In genomic region chr4:107994894-107995293, GRCh38 we compare ENCODE assay signal across 1 cellular context.
A peak's percentile ranks its signal among the peaks of the same experiment; 100 is the strongest.
TF ChIP-seq lines count a peak whose summit lies in the region.

No MANE protein-coding gene starts in this region.

TF ChIP-seq in K562, 482 proteins besides CTCF, POLR2A, EP300 and RAD21 (continues in another document):
- TF ChIP-seq NCOR1 (IDR thresholded peaks at IDR 0.05) (peak; percentile 76), MYBL2 (IDR thresholded peaks at IDR 0.05; ENCODE audit: low read depth) (no peak), MYBL2 (CRISPR knock-in tag; IDR thresholded peaks at IDR 0.05; ENCODE audit: borderline replicate concordance) (no peak), ZHX1 (conservative IDR thresholded peaks at IDR 0.05; ENCODE audit: low read length) (no peak), PRPF4 (IDR thresholded peaks at IDR 0.05; ENCODE audit: insufficient read depth, low read depth, low read length, poor library complexity, severe bottlenecking) (no peak), ZNF699 (CRISPR knock-in tag; IDR thresholded peaks at IDR 0.05; ENCODE audit: insufficient replicate concordance) (no peak), PATZ1 (CRISPR knock-in tag; IDR thresholded peaks at IDR 0.05; ENCODE audit: borderline replicate concordance) (no peak), ESRRB (CRISPR knock-in tag; IDR thresholded peaks at IDR 0.05; ENCODE audit: borderline replicate concordance) (no peak), CREB3L1 (IDR thresholded peaks at IDR 0.05; ENCODE audit: borderline replicate concordance, low read depth) (no peak), EHMT2 (IDR thresholded peaks at IDR 0.05) (no peak), CCAR2 (IDR thresholded peaks at IDR 0.05; ENCODE audit: low read depth, low read length) (no peak), JUN (IDR thresholded peaks at IDR 0.05; ENCODE audit: borderline replicate concordance, low read depth, low read length) (no peak), JUN (CRISPR knock-in tag; IDR thresholded peaks at IDR 0.05; ENCODE audit: borderline replicate concordance) (no peak), ZNF224 (CRISPR knock-in tag; IDR thresholded peaks at IDR 0.05) (no peak), HDAC3 (IDR thresholded peaks at IDR 0.05; ENCODE audit: borderline replicate concordance, partially characterized antibody) (no peak), KAT7 (CRISPR knock-in tag; IDR thresholded peaks at IDR 0.05; ENCODE audit: borderline replicate concordance) (no peak), RBM34 (IDR thresholded peaks at IDR 0.05; ENCODE audit: borderline replicate concordance, insufficient read depth, low read length) (no peak), ZBTB34 (CRISPR knock-in tag; IDR thresholded peaks at IDR 0.05) (no peak), RCOR1 (IDR thresholded peaks at IDR 0.05; ENCODE audit: borderline replicate concordance in 1 of 2, low read depth in 2 of 2, low read length in 2 of 2) (no peak), CHD7 (IDR thresholded peaks at IDR 0.05; ENCODE audit: low read depth, low read length) (no peak), ZNF668 (CRISPR knock-in tag; IDR thresholded peaks at IDR 0.05) (no peak), MTF1 (CRISPR knock-in tag; IDR thresholded peaks at IDR 0.05; ENCODE audit: borderline replicate concordance) (no peak), FOXK1 (CRISPR knock-in tag; IDR thresholded peaks at IDR 0.05; ENCODE audit: borderline replicate concordance) (no peak), ZNF584 (CRISPR knock-in tag; IDR thresholded peaks at IDR 0.05; ENCODE audit: low read depth) (no peak), TCF7 (IDR thresholded peaks at IDR 0.05; ENCODE audit: borderline replicate concordance) (no peak), TEAD4 (IDR thresholded peaks at IDR 0.05; ENCODE audit: low read length) (peak; percentile 85), TEAD4 (CRISPR knock-in tag; IDR thresholded peaks at IDR 0.05; ENCODE audit: borderline replicate concordance) (no peak), PREB (CRISPR knock-in tag; IDR thresholded peaks at IDR 0.05) (no peak), ZBTB8A (IDR thresholded peaks at IDR 0.05; ENCODE audit: partially characterized antibody) (no peak), NFRKB (IDR thresholded peaks at IDR 0.05; ENCODE audit: low read depth) (no peak), BCOR (IDR thresholded peaks at IDR 0.05) (no peak), BDP1 (IDR thresholded peaks at IDR 0.05; ENCODE audit: insufficient read depth, insufficient read length) (no peak), MAZ (CRISPR knock-in tag; conservative IDR thresholded peaks at IDR 0.05 in 1 of 2, IDR thresholded peaks at IDR 0.05 in 1 of 2) (no peak), PYGO2 (tag; IDR thresholded peaks at IDR 0.05) (no peak), BACH1 (tag; IDR thresholded peaks at IDR 0.05) (no peak), BRF2 (IDR thresholded peaks at IDR 0.05; ENCODE audit: borderline replicate concordance, insufficient read depth, insufficient read length) (no peak), ESRRA (IDR thresholded peaks at IDR 0.05; ENCODE audit: borderline replicate concordance, low read depth) (no peak), SOX6 (IDR thresholded peaks at IDR 0.05) (0 out of 2 replicates have a peak, but pooled peaks have one; percentile 35), ZNF408 (CRISPR knock-in tag; IDR thresholded peaks at IDR 0.05; ENCODE audit: low read depth) (no peak), HNRNPUL1 (IDR thresholded peaks at IDR 0.05; ENCODE audit: low read length) (no peak), ZNF707 (CRISPR knock-in tag; conservative IDR thresholded peaks at IDR 0.05) (no peak), ZFP30 (CRISPR knock-in tag; IDR thresholded peaks at IDR 0.05; ENCODE audit: borderline replicate concordance) (no peak), TOE1 (IDR thresholded peaks at IDR 0.05; ENCODE audit: borderline replicate concordance) (no peak), TOE1 (CRISPR knock-in tag; IDR thresholded peaks at IDR 0.05; ENCODE audit: borderline replicate concordance, low read depth) (no peak), MTA2 (IDR thresholded peaks at IDR 0.05; ENCODE audit: low read depth) (peak; percentile 52)
